8 cellular contexts compared by ENCODE assay signal in the genomic region with DNA sequence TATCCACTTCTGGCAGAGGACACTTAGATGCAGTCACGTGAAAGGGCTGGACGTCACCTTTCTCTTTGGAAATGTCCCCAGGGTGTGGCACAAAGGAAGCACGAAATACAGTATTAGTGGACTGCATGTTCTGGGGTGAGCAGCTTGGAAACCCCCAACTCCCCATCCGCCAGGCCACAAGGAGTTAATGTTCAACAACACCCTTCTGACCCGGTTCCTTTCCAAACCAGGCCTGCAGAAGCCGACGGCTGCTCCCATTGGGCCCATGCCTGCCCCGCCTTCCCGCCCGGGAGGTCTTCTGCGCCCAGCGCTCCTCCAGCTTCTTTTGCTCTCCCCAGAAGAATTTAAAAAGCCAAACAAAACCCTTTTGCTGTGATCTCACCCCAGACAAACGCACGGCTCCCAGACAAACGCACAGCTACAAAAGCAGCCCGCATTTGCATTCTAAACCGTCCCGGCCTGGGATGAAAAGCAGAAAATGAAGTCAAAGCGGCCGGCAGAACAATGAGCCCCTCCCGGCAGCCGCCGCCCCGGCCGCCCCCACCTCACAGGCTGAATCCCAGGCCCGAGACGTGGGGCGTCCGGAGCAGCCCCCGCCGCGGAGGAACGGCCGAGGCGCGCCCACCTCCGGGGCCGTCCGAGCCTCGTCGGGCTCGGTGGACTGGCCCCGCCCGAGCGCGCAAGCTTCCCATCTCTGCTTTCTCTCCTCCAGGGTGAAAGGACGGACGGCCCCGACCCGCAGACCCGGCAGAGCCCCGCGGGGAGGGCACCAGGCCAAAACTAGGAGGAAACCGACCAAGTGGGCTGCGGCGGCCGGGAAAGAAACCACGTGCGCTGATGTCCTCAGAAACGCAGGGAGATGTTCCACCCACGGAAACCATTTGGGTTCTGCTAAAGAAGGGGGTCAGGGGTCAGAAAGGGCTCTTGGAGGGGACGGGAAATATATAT.
DNase-seq lines count a peak whose midpoint lies in the region; ATAC-seq and TF ChIP-seq lines count a peak whose summit lies in the region.

No MANE protein-coding gene starts in this region.

- DNase-seq in NCI-H69 (lab: John Stamatoyannopoulos, UW) (peak; percentile 42), fibroblast of pulmonary artery (ENCODE audit: low read depth) (peak; percentile 60), NK-92 (lab: John Stamatoyannopoulos, UW; ENCODE audit: unreplicated experiment) (no peak), NCI-H1105 treated with DMSO at 0.1 percent for 48 hours (lab: John Stamatoyannopoulos, UW) (no peak)
- DNase-seq in activated CD4-positive, alpha-beta memory T cell treated with anti-CD3 and anti-CD28 coated beads for 36 hours, result no peak

- POLR2A ChIA-PET in activated CD4-positive, alpha-beta memory T cell treated with anti-CD3 and anti-CD28 coated beads for 36 hours (lab: Charles Lee), result no interaction called here

- H3K27ac ChIP-seq in BLaER1 (no peak overlapping the region), muscle layer of duodenum (ENCODE audit: low read length) (peak overlapping the region; percentile 59)

- intact Hi-C loops in activated CD4-positive, alpha-beta memory T cell treated with anti-CD3 and anti-CD28 coated beads for 36 hours (cut with micrococcal nuclease), result no loop called here

- H3K27me3 Mint-ChIP-seq in activated CD4-positive, alpha-beta memory T cell treated with anti-CD3 and anti-CD28 coated beads for 36 hours, result peaks cover 23% of the 10 kb centered on the region

- CTCF ChIA-PET in activated CD4-positive, alpha-beta memory T cell treated with anti-CD3 and anti-CD28 coated beads for 36 hours (lab: Charles Lee), result no interaction called here

- peaks cover 7% of the 10 kb centered on the region for H3K4me1 ChIP-seq in BLaER1
- no peaks in the 10 kb centered on the region for H3K4me1 ChIP-seq in muscle layer of duodenum (ENCODE audit: control insufficient read depth in 1 of 2, insufficient read depth in 2 of 2, low read length in 2 of 2)

- no peak for TF ChIP-seq CTCF in fibroblast of pulmonary artery (IDR thresholded peaks at IDR 0.05; ENCODE audit: low read length, missing control alignments)

- H3K9me3 ChIP-seq in BLaER1 (no peaks in the 10 kb centered on the region), muscle layer of duodenum (ENCODE audit: control insufficient read depth in 1 of 2, low read length in 2 of 2) (no peaks in the 10 kb centered on the region)

- ATAC-seq in HG03565 (IDR thresholded peaks at IDR 0.05; ENCODE audit: unreplicated experiment), result no peak

- H4K20me1 ChIP-seq in BLaER1, result no peaks in the 10 kb centered on the region

- peak overlapping the region; percentile 22; the same call in 1 of the 2 replicates for H3K4me3 ChIP-seq in BLaER1
- peak overlapping the region; percentile 50 for H3K4me3 ChIP-seq in fibroblast of pulmonary artery (replicated peaks; ENCODE audit: low read depth, low read length)
- H3K4me3 ChIP-seq in muscle layer of duodenum (ENCODE audit: low read depth in 1 of 2, low read length in 2 of 2), result peak overlapping the region; percentile 59 to 67

- no peaks in the 10 kb centered on the region for H3K36me3 Mint-ChIP-seq in activated CD4-positive, alpha-beta memory T cell treated with anti-CD3 and anti-CD28 coated beads for 36 hours

- H3K36me3 ChIP-seq in BLaER1, result no peaks in the 10 kb centered on the region
- H3K36me3 ChIP-seq in muscle layer of duodenum (ENCODE audit: control insufficient read depth in 1 of 2, insufficient read depth in 2 of 2, low read length in 2 of 2), result no peaks in the 10 kb centered on the region

- peaks cover 44% of the 10 kb centered on the region for H3K27me3 ChIP-seq in BLaER1
- no peaks in the 10 kb centered on the region for H3K27me3 ChIP-seq in muscle layer of duodenum (ENCODE audit: low read depth, low read length)

- no peaks in the 10 kb centered on the region for H3K9me3 Mint-ChIP-seq in activated CD4-positive, alpha-beta memory T cell treated with anti-CD3 and anti-CD28 coated beads for 36 hours

- H3K9ac ChIP-seq in BLaER1, result no peak overlapping the region

- H3K4me2 ChIP-seq in BLaER1, result peak overlapping the region; percentile 36; the same call in 1 of the 2 replicates

- no peak overlapping the region for H3K27ac Mint-ChIP-seq in activated CD4-positive, alpha-beta memory T cell treated with anti-CD3 and anti-CD28 coated beads for 36 hours

- H3K4me1 Mint-ChIP-seq in activated CD4-positive, alpha-beta memory T cell treated with anti-CD3 and anti-CD28 coated beads for 36 hours (ENCODE audit: low read depth), result no peaks in the 10 kb centered on the region

- H3K4me3 Mint-ChIP-seq in activated CD4-positive, alpha-beta memory T cell treated with anti-CD3 and anti-CD28 coated beads for 36 hours, result no peak overlapping the region

Comparison
In these comparisons a context has a peak if more than half of its experiments do, and no peak if none do; other contexts are left out.
1. DNase-seq: peak in NCI-H69 (single experiment) and fibroblast of pulmonary artery (single experiment); none in NK-92 (single experiment), NCI-H1105 treated with DMSO at 0.1 percent for 48 hours (single experiment) and activated CD4-positive, alpha-beta memory T cell treated with anti-CD3 and anti-CD28 coated beads for 36 hours (single experiment).
2. Peak in every context shown above with its lines, with median percentiles within 50 percentile points of each other: H3K4me3 ChIP-seq.